9 cellular contexts compared by ENCODE assay signal in genomic region chr7:128891110-128891941, GRCh38. TPM values are rescaled to one million over a fixed set of nuclear protein-coding genes. Genes with fewer than 3 reads are reported as not detected.
A peak's percentile ranks its signal among the peaks of the same experiment; 100 is the strongest.
DNase-seq lines count a peak whose midpoint lies in the region; ATAC-seq and TF ChIP-seq lines count a peak whose summit lies in the region.
"Had no signal": no experiment of that assay in that cellular context is flagged by ENCODE, and none has a peak within 500 bp of the region (broad histone marks: within the 10 kb centered on the region; RNA-seq: fewer than 3 reads in every experiment).

No MANE protein-coding gene starts in this region.

- no peaks in the 10 kb centered on the region; a peak in 1 of 7 replicates for H3K36me3 Mint-ChIP-seq in H9 (ENCODE audit: insufficient read depth in 1 of 3, low read depth in 3 of 3)

- H3K4me1 ChIP-seq in H9 (ENCODE audit: insufficient read depth, low read length) (no peaks in the 10 kb centered on the region), Peyer's patch (peaks cover 3 to 9% (median 5%) of the 10 kb centered on the region in 4 donors), esophagus squamous epithelium (peaks cover 19 to 55% (median 26%) of the 10 kb centered on the region in 3 donors), osteoblast (ENCODE audit: insufficient read depth, low read length) (no peaks in the 10 kb centered on the region)

- H2BK20ac ChIP-seq in H9 (ENCODE audit: low read depth, low read length, poor library complexity, severe bottlenecking) = no peak overlapping the region

- H3K27me3 Mint-ChIP-seq in H9 (ENCODE audit: low read depth) = peaks cover 11% of the 10 kb centered on the region

- H3K27ac ChIP-seq in H9 (ENCODE audit: insufficient read length, low read depth, low read length) (no peak overlapping the region), Peyer's patch (peak overlapping the region in 1 of 4 donors; percentile 81), esophagus squamous epithelium (peak overlapping the region; percentile 45 to 81 (median 78)), osteoblast (ENCODE audit: low read depth, low read length) (no peak overlapping the region)

- H2BK12ac ChIP-seq in H9 (ENCODE audit: insufficient read length, low read depth, low read length) = no peak overlapping the region

- H3K23me2 ChIP-seq in H9 (ENCODE audit: insufficient read length, low read depth, low read length, poor library complexity, severe bottlenecking) = peaks cover 9% of the 10 kb centered on the region

- H3K9ac ChIP-seq in H9 (ENCODE audit: extremely low read depth, insufficient read length, low read length) = no peak overlapping the region

- no peak overlapping the region for H3T11ph ChIP-seq in H9 (ENCODE audit: low read length)

- H3K27me3 ChIP-seq in H9 (ENCODE audit: insufficient read depth, low read length) (no peaks in the 10 kb centered on the region), Peyer's patch (peaks cover 0 to 13% of the 10 kb centered on the region in 2 donors), esophagus squamous epithelium (peaks cover 0 to 27% (median 0%) of the 10 kb centered on the region in 4 donors), osteoblast (ENCODE audit: insufficient read depth, low read length) (peaks cover 17% of the 10 kb centered on the region)

- H3K9me3 ChIP-seq in H9 (ENCODE audit: control insufficient read depth, low read depth, low read length) (no peaks in the 10 kb centered on the region), Peyer's patch (no peaks in the 10 kb centered on the region), esophagus squamous epithelium (no peaks in the 10 kb centered on the region), osteoblast (ENCODE audit: low read depth, low read length) (no peaks in the 10 kb centered on the region)

- H3K4me2 ChIP-seq in H9 (ENCODE audit: insufficient read depth, insufficient read length, low read length) (peak overlapping the region; percentile 61), osteoblast (ENCODE audit: insufficient read depth, low read length) (no peak overlapping the region)

- no peak overlapping the region for H2BK15ac ChIP-seq in H9 (ENCODE audit: low read depth, low read length)

- H2AK5ac ChIP-seq in H9 (ENCODE audit: insufficient read length, low read length) = no peak overlapping the region

- H3K36me3 ChIP-seq in Peyer's patch (no peaks in the 10 kb centered on the region), esophagus squamous epithelium (no peaks in the 10 kb centered on the region), osteoblast (ENCODE audit: insufficient read depth, low read length) (no peaks in the 10 kb centered on the region)

- no peak overlapping the region for H3K27ac Mint-ChIP-seq in H9
- H3K27ac Mint-ChIP-seq: T-helper 2 cell treated with Interferon-gamma antibody and Interleukin-4, amounts not matched to agents 5 μg/mL and 100 μg/mL, for 36 hours had no signal

- DNase-seq in H9 = peak; percentile 82
- peak in 2 of 3 donors; percentile 63 to 71 for DNase-seq in Peyer's patch
- no peak for DNase-seq in esophagus squamous epithelium (lab: John Stamatoyannopoulos, UW)
- DNase-seq in osteoblast (ENCODE audit: insufficient read length, low spot score, missing footprints) = peak; percentile 67
- DNase-seq in AG08396 (ENCODE audit: low spot score) = no peak

- H3K4me3 ChIP-seq in Peyer's patch (peak overlapping the region; percentile 25 to 60 (median 44)), esophagus squamous epithelium (peak overlapping the region; percentile 44 to 66 (median 50)), osteoblast (ENCODE audit: insufficient read depth, low read length) (peak overlapping the region; percentile 22)

- H3K4me3 Mint-ChIP-seq in H9 = peak overlapping the region in 1 of 2 experiments; percentile 45; a peak in 3 of 5 replicates
- H3K4me3 Mint-ChIP-seq: T-helper 2 cell treated with Interferon-gamma antibody and Interleukin-4, amounts not matched to agents 5 μg/mL and 100 μg/mL, for 36 hours had no signal

- H4K91ac ChIP-seq in H9 (ENCODE audit: insufficient read length, low read depth, low read length) = no peak overlapping the region

- no peak overlapping the region for H3K18ac ChIP-seq in H9 (ENCODE audit: insufficient read length, low read depth, low read length)

- ATAC-seq in HG02973 (IDR thresholded peaks at IDR 0.05; ENCODE audit: unreplicated experiment) (no peak), HG03457 (IDR thresholded peaks at IDR 0.05; ENCODE audit: unreplicated experiment) (no peak), GM21825 (IDR thresholded peaks at IDR 0.05; ENCODE audit: unreplicated experiment) (no peak)

- no peak overlapping the region for H2BK120ac ChIP-seq in H9 (ENCODE audit: low read depth, low read length, poor library complexity, severe bottlenecking)

- H2BK5ac ChIP-seq in H9 (ENCODE audit: insufficient read length, low read length) = no peak overlapping the region

- no peak overlapping the region for H3K14ac ChIP-seq in H9 (ENCODE audit: insufficient read depth, low read length)

- WGBS in H9 (ENCODE audit: extremely low coverage, insufficient read length, low lambda C conversion rate) = no CpG with 5 or more reads among the region's 41 CpGs
- WGBS in esophagus squamous epithelium, 2 donors = 31 to 67% methylated on average over 3 to 8 of the region's 41 CpGs

- intact Hi-C loops in esophagus squamous epithelium (cut with DNase I) = no loop called here

- no peak overlapping the region for H4K5ac ChIP-seq in H9 (ENCODE audit: insufficient read length, low read depth, low read length)

- no peak overlapping the region for H3K56ac ChIP-seq in H9 (ENCODE audit: insufficient read length, low read depth, low read length)

- no peak overlapping the region for H4K8ac ChIP-seq in H9 (replicated peaks; ENCODE audit: insufficient read length, low read depth, low read length)

- H3K23ac ChIP-seq in H9 (ENCODE audit: insufficient read length, low read depth, low read length) = no peak overlapping the region

- no peaks in the 10 kb centered on the region for H4K20me1 ChIP-seq in H9 (ENCODE audit: control insufficient read depth, insufficient read depth, insufficient read length)
- H4K20me1 ChIP-seq in osteoblast (ENCODE audit: insufficient read depth, low read length) = no peaks in the 10 kb centered on the region

- H3K79me1 ChIP-seq in H9 (ENCODE audit: insufficient read depth, low read depth, low read length, poor library complexity, severe bottlenecking) = no peaks in the 10 kb centered on the region

- peak in 1 of 2 donors; percentile 14 for TF ChIP-seq POLR2A in Peyer's patch (IDR thresholded peaks at IDR 0.05)
- TF ChIP-seq POLR2A in esophagus squamous epithelium (IDR thresholded peaks at IDR 0.05) = no peak

- H3K4me1 Mint-ChIP-seq in H9 = peaks cover 3 to 5% of the 10 kb centered on the region in 2 experiments; a peak in 2 of 4 replicates

- H3K4ac ChIP-seq in H9 (ENCODE audit: low read depth, low read length) = no peak overlapping the region

- no peaks in the 10 kb centered on the region for H3K79me2 ChIP-seq in H9 (ENCODE audit: insufficient read depth, low read length)
- no peaks in the 10 kb centered on the region for H3K79me2 ChIP-seq in osteoblast (ENCODE audit: insufficient read depth, low read length)

- TF ChIP-seq CTCF in H9 (conservative IDR thresholded peaks at IDR 0.05) (no peak), Peyer's patch (IDR thresholded peaks at IDR 0.05) (peak in 1 of 6 experiments; percentile 19), esophagus squamous epithelium (IDR thresholded peaks at IDR 0.05) (no peak), osteoblast (IDR thresholded peaks at IDR 0.05; ENCODE audit: extremely low read depth, low read depth, low read length) (no peak)

- no peaks in the 10 kb centered on the region for H3K9me3 Mint-ChIP-seq in H9
- H3K9me3 Mint-ChIP-seq: T-helper 2 cell treated with Interferon-gamma antibody and Interleukin-4, amounts not matched to agents 5 μg/mL and 100 μg/mL, for 36 hours had no signal

- H2AFZ ChIP-seq in H9 (ENCODE audit: low read length) = no peak overlapping the region
- H2AFZ ChIP-seq in osteoblast (ENCODE audit: low read length) = no peak overlapping the region

RNA-seq across cellular contexts. Expression of gene KCP, which starts 19.2 kb away (rescaled TPM):
- total RNA-seq in H9 (2021) = 4.8 and 5.3 TPM in 2 replicates
- 10 to 100 TPM in 1 of 4 donors, 1 to 10 TPM in 3; 3.3 to 14.1 (median 6.7) TPM for total RNA-seq in Peyer's patch
- 1 to 10 TPM in 2 of 4 donors, under 1 TPM in 2; 0.47 to 1.5 (median 0.87) TPM for total RNA-seq in esophagus squamous epithelium
- total RNA-seq in osteoblast = 0.88 and 1.1 TPM in 2 replicates

RNA-seq across cellular contexts. Expression of gene ATP6V1F, which starts 28.7 kb away (rescaled TPM):
- total RNA-seq in H9 (2021) (115 and 117 TPM in 2 replicates), Peyer's patch (10 to 100 TPM; 71.3 to 88.3 (median 84.6) TPM), esophagus squamous epithelium (100 to 1,000 TPM; 103 to 148 (median 130) TPM), osteoblast (91.9 and 95.2 TPM in 2 replicates)

RNA-seq across cellular contexts. Expression of gene IRF5, which starts 46.4 kb away (rescaled TPM):
- total RNA-seq in H9 (2021) (0.70 and 0.74 TPM in 2 replicates), Peyer's patch (10 to 100 TPM; 16.9 to 27.1 (median 21.7) TPM), esophagus squamous epithelium (10 to 100 TPM; 12.2 to 20.5 (median 16.9) TPM), osteoblast (under 0.01 TPM in 2 replicates)

Comparison
In these comparisons a context has a peak if more than half of its experiments do, and no peak if none do; other contexts are left out.
1. DNase-seq: peak in H9 (single experiment), Peyer's patch (2 of 3) and osteoblast (single experiment); none in esophagus squamous epithelium (single experiment) and AG08396 (single experiment).
2. H3K27ac ChIP-seq: peak in esophagus squamous epithelium (4 of 4); none in H9 (single experiment) and osteoblast (single experiment).
3. Peak in every context shown above with its lines, with median percentiles within 50 percentile points of each other: H3K4me3 ChIP-seq.